ENCODE assay signal across 1 cellular context in the genomic region with DNA sequence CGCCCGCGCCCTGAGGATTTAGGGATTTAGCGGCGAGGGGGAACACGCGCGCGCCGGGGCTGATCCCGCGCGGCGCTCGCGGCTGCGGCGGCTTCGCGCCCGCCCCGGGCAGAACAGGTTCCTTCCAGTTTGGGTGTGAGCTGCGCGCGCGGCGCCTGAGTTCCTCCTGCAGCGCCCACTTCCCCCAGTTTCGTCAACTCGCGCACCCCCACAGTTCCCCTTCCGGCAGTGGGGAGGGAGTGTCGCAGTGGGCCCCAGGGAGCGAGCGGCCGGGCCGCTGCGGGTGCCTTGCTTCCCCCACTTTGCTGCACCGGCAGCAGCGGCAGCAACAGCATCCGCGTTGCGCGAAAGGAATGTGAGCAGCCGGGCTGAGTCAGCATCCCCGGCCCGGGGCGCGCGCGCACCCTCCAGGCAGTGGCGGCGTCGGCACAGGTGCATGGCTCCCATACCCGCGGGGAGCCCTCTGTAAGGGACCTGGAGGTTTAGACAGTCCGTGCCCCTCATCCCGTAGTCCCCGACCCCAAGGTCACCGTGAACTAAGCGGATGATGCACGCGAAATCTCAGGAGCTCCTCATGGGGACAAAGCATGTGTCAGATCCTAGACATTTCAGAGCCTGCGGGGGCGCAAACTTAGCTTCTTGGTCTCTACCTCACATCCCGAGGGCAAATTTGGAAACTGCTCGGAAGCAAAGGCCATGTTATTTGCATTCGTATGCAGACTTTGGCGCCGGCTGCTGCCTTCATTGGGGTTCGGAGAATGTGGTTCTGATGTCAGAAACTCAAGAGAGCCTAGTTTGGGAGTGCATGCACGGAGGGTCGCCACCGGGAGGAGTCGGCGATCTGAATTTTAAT.
A peak's percentile ranks its signal among the peaks of the same experiment; 100 is the strongest.
TF ChIP-seq lines count a peak whose summit lies in the region.

No MANE protein-coding gene starts in this region.

TF ChIP-seq in HCT116, 20 proteins besides CTCF, POLR2A, EP300 and RAD21 (continued from another document):
- TF ChIP-seq ZBTB33 (IDR thresholded peaks at IDR 0.05; ENCODE audit: extremely low read depth, insufficient replicate concordance, low read length) (no peak), REST (IDR thresholded peaks at IDR 0.05; ENCODE audit: low read depth) (no peak), FOSL1 (IDR thresholded peaks at IDR 0.05; ENCODE audit: low read depth) (peak; percentile 18; the same call in 1 of the 2 replicates), EZH2phosphoT487 (IDR thresholded peaks at IDR 0.05; ENCODE audit: borderline replicate concordance) (no peak), EZH2 (IDR thresholded peaks at IDR 0.05) (no peak), SIN3A (IDR thresholded peaks at IDR 0.05; ENCODE audit: low read depth) (peak; percentile 62), YY1 (IDR thresholded peaks at IDR 0.05; ENCODE audit: extremely low read depth, insufficient replicate concordance, low read depth, low read length) (peak; percentile 48), TCF7L2 (IDR thresholded peaks at IDR 0.05; ENCODE audit: borderline replicate concordance, extremely low read depth, insufficient read depth, insufficient read length) (peak; percentile 71), SRF (IDR thresholded peaks at IDR 0.05; ENCODE audit: low read depth) (no peak)
TF ChIP-seq in HCT116: peak in this region for 7.
